Comparison of ENCODE assay signal across 3 cellular contexts in the genomic region with DNA sequence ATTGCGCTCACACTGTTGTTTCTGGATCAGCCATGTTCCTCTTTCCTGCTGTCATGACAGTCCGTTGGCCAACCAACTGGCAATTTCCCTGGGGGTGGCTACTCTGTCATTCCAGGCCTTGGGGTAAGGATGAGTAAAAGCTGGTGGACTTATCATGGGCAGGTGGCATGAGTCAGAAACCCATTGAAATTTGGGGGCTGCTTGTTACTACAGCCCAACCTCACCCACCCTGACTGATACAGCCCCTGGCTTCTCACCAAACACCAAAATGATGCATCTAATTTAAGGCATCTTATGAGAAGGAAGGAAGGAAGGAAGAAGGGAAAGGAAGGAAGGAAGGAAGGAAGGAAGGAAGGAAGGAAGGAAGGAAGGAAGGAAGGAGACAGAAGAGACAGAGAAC.
TF ChIP-seq lines count a peak whose summit lies in the region.

No MANE protein-coding gene starts in this region.

TF ChIP-seq in HepG2, 621 proteins besides CTCF, POLR2A, EP300 and RAD21:
- 0 out of 2 replicates have a peak, but pooled peaks have one; percentile 32 for TF ChIP-seq NONO (IDR thresholded peaks at IDR 0.05)
- TF ChIP-seq NONO (CRISPR knock-in tag; conservative IDR thresholded peaks at IDR 0.05): no peak
- TF ChIP-seq PPARG (CRISPR knock-in tag; conservative IDR thresholded peaks at IDR 0.05): no peak
- peak; percentile 86 for TF ChIP-seq ZNF12 (CRISPR knock-in tag; IDR thresholded peaks at IDR 0.05)
- TF ChIP-seq, protein P1, sequence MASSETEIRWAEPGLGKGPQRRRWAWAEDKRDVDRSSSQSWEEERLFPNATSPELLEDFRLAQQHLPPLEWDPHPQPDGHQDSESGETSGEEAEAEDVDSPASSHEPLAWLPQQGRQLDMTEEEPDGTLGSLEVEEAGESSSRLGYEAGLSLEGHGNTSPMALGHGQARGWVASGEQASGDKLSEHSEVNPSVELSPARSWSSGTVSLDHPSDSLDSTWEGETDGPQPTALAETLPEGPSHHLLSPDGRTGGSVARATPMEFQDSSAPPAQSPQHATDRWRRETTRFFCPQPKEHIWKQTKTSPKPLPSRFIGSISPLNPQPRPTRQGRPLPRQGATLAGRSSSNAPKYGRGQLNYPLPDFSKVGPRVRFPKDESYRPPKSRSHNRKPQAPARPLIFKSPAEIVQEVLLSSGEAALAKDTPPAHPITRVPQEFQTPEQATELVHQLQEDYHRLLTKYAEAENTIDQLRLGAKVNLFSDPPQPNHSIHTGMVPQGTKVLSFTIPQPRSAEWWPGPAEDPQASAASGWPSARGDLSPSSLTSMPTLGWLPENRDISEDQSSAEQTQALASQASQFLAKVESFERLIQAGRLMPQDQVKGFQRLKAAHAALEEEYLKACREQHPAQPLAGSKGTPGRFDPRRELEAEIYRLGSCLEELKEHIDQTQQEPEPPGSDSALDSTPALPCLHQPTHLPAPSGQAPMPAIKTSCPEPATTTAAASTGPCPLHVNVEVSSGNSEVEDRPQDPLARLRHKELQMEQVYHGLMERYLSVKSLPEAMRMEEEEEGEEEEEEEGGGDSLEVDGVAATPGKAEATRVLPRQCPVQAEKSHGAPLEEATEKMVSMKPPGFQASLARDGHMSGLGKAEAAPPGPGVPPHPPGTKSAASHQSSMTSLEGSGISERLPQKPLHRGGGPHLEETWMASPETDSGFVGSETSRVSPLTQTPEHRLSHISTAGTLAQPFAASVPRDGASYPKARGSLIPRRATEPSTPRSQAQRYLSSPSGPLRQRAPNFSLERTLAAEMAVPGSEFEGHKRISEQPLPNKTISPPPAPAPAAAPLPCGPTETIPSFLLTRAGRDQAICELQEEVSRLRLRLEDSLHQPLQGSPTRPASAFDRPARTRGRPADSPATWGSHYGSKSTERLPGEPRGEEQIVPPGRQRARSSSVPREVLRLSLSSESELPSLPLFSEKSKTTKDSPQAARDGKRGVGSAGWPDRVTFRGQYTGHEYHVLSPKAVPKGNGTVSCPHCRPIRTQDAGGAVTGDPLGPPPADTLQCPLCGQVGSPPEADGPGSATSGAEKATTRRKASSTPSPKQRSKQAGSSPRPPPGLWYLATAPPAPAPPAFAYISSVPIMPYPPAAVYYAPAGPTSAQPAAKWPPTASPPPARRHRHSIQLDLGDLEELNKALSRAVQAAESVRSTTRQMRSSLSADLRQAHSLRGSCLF (CRISPR knock-in tag; IDR thresholded peaks at IDR 0.05; ENCODE audit: borderline replicate concordance): no peak

TF ChIP-seq in K562, 482 proteins besides CTCF, POLR2A, EP300 and RAD21:
- TF ChIP-seq ZNF12 (CRISPR knock-in tag; IDR thresholded peaks at IDR 0.05): peak; percentile 95
- TF ChIP-seq SAP30 (IDR thresholded peaks at IDR 0.05; ENCODE audit: borderline replicate concordance, insufficient read depth, low read depth, low read length, poor library complexity, severe bottlenecking): no peak

TF ChIP-seq in SK-N-SH treated with all-trans-retinoic acid at 6 μM for 48 hours, 23 proteins besides CTCF, POLR2A, EP300 and RAD21:
- TF ChIP-seq ISL1 (CRISPR knock-in tag; IDR thresholded peaks at IDR 0.05): no peak
- no peak for TF ChIP-seq ESRRG (CRISPR knock-in tag; IDR thresholded peaks at IDR 0.05)
- TF ChIP-seq, protein P2, sequence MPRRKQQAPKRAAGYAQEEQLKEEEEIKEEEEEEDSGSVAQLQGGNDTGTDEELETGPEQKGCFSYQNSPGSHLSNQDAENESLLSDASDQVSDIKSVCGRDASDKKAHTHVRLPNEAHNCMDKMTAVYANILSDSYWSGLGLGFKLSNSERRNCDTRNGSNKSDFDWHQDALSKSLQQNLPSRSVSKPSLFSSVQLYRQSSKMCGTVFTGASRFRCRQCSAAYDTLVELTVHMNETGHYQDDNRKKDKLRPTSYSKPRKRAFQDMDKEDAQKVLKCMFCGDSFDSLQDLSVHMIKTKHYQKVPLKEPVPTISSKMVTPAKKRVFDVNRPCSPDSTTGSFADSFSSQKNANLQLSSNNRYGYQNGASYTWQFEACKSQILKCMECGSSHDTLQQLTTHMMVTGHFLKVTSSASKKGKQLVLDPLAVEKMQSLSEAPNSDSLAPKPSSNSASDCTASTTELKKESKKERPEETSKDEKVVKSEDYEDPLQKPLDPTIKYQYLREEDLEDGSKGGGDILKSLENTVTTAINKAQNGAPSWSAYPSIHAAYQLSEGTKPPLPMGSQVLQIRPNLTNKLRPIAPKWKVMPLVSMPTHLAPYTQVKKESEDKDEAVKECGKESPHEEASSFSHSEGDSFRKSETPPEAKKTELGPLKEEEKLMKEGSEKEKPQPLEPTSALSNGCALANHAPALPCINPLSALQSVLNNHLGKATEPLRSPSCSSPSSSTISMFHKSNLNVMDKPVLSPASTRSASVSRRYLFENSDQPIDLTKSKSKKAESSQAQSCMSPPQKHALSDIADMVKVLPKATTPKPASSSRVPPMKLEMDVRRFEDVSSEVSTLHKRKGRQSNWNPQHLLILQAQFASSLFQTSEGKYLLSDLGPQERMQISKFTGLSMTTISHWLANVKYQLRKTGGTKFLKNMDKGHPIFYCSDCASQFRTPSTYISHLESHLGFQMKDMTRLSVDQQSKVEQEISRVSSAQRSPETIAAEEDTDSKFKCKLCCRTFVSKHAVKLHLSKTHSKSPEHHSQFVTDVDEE (CRISPR knock-in tag; IDR thresholded peaks at IDR 0.05): no peak
- TF ChIP-seq RARB (CRISPR knock-in tag; IDR thresholded peaks at IDR 0.05): no peak
- no peak for TF ChIP-seq ZNF8 (CRISPR knock-in tag; IDR thresholded peaks at IDR 0.05)
- TF ChIP-seq ZNF565 (CRISPR knock-in tag; conservative IDR thresholded peaks at IDR 0.05; ENCODE audit: low read depth): no peak
- no peak for TF ChIP-seq CSRNP3 (CRISPR knock-in tag; IDR thresholded peaks at IDR 0.05)
- no peak for TF ChIP-seq ZFP3 (CRISPR knock-in tag; IDR thresholded peaks at IDR 0.05)
- TF ChIP-seq TOX (CRISPR knock-in tag; IDR thresholded peaks at IDR 0.05; ENCODE audit: borderline replicate concordance): no peak
